In the genomic region with DNA sequence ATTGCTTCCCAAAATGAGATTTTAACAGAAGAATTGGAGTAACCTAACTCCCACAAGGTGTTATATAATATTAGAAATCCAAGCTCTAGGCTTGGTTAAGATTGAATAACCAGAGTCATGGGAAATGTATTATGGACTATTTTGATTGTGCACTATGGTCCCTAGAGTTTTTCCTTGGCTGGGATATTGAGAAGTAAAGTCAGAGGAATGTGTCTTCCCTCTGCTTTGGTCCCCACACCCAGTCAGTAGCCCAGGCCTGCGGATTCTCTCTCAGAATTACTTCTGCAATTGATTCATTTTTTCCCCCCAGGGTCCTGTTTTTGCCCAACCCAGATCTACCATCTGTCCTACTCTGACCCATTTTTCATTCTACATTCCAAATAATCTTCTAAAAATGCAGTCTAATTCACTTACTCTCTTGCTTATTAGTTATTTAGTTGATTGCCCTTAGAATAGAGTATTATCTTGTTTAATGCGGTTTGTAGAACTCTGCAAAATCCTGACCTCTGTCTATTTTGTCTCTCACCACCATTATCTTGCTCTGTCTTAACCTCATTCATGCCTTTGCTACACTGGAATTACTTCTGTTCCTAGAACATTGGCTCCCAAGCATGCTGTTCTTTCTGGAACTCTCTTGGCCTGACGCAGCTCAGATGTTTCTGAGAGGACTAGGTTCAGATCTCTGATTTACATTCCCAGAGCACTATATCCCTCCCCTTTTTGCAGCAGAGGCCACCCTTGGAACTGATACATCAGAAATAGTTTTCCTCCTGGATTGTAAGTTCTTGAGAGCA, we compare ENCODE assay signal across 19 cellular contexts. TPM values are rescaled to one million over a fixed set of nuclear protein-coding genes. Genes with fewer than 3 reads are reported as not detected.
DNase-seq lines count a peak whose midpoint lies in the region; ATAC-seq and TF ChIP-seq lines count a peak whose summit lies in the region.
"Had no signal": no experiment of that assay in that cellular context is flagged by ENCODE, and none has a peak within 500 bp of the region (broad histone marks: within the 10 kb centered on the region; RNA-seq: fewer than 3 reads in every experiment).

No MANE protein-coding gene starts in this region.

- H3K4me1 ChIP-seq in heart left ventricle (peaks cover 12 to 78% (median 35%) of the 10 kb centered on the region in 12 donors), tibial artery (peaks cover 0 to 77% (median 17%) of the 10 kb centered on the region in 4 donors)

- no peaks in the 10 kb centered on the region for H3K27me3 ChIP-seq in heart left ventricle
- H3K27me3 ChIP-seq in tibial artery: no peaks in the 10 kb centered on the region
- H3K27me3 ChIP-seq: BLaER1 had no signal

- H3K36me3 ChIP-seq in heart left ventricle: no peaks in the 10 kb centered on the region
- H3K36me3 ChIP-seq in tibial artery: no peaks in the 10 kb centered on the region
- H3K36me3 ChIP-seq: BLaER1 had no signal

- H3K9me3 Mint-ChIP-seq in activated CD4-positive, alpha-beta T cell treated with anti-CD3 and anti-CD28 coated beads, Interleukin-2, amount 10 ng/mL, durations not matched to agents 24 days and 14 days: no peaks in the 10 kb centered on the region
- H3K9me3 Mint-ChIP-seq in mesothelial cell of epicardium: peaks cover 7% of the 10 kb centered on the region
- H3K9me3 Mint-ChIP-seq: CD8-positive, alpha-beta T cell had no signal

- peak; percentile 36 to 70 (median 54) for ATAC-seq in heart left ventricle
- ATAC-seq: CD8-positive, alpha-beta T cell had no signal

- H3K27me3 Mint-ChIP-seq in activated CD4-positive, alpha-beta T cell treated with anti-CD3 and anti-CD28 coated beads, Interleukin-2, amount 10 ng/mL, durations not matched to agents 24 days and 14 days: peaks cover 8% of the 10 kb centered on the region
- H3K27me3 Mint-ChIP-seq in mesothelial cell of epicardium (ENCODE audit: low read depth): no peaks in the 10 kb centered on the region

- no peaks in the 10 kb centered on the region for H3K4me1 Mint-ChIP-seq in activated CD4-positive, alpha-beta T cell treated with anti-CD3 and anti-CD28 coated beads, Interleukin-2, amount 10 ng/mL, durations not matched to agents 24 days and 14 days
- H3K4me1 Mint-ChIP-seq in mesothelial cell of epicardium: peaks cover 33% of the 10 kb centered on the region

- no peak overlapping the region for H3K4me3 ChIP-seq in heart left ventricle
- no peak overlapping the region for H3K4me3 ChIP-seq in tibial artery
- H3K4me3 ChIP-seq: BLaER1, GM23248 had no signal

- H3K27ac ChIP-seq in heart left ventricle (peak overlapping the region; percentile 24 to 59 (median 37)), tibial artery (peak overlapping the region; percentile 55 to 57)
- H3K27ac ChIP-seq: BLaER1, GM23248 had no signal

- intact Hi-C loops in activated CD4-positive, alpha-beta T cell treated with anti-CD3 and anti-CD28 coated beads, Interleukin-2, amount 10 ng/mL, durations not matched to agents 24 days and 14 days (cut with micrococcal nuclease): no loop called here
- intact Hi-C loops in heart left ventricle (cut with DNase I): no loop called here
- intact Hi-C loops in tibial artery (cut with DNase I; ENCODE audit: low total_unique reads): no loop called here

- no peak overlapping the region for H3K27ac Mint-ChIP-seq in activated CD4-positive, alpha-beta T cell treated with anti-CD3 and anti-CD28 coated beads, Interleukin-2, amount 10 ng/mL, durations not matched to agents 24 days and 14 days
- peak overlapping the region; percentile 17 for H3K27ac Mint-ChIP-seq in mesothelial cell of epicardium
- H3K27ac Mint-ChIP-seq: CD8-positive, alpha-beta T cell had no signal

- 58 to 74% (median 62%) methylated on average over 3 of the region's 3 CpGs for WGBS in heart left ventricle, 4 donors

- H3K36me3 Mint-ChIP-seq in activated CD4-positive, alpha-beta T cell treated with anti-CD3 and anti-CD28 coated beads, Interleukin-2, amount 10 ng/mL, durations not matched to agents 24 days and 14 days (ENCODE audit: low read depth): no peaks in the 10 kb centered on the region
- H3K36me3 Mint-ChIP-seq in mesothelial cell of epicardium: peaks cover 9% of the 10 kb centered on the region
- H3K36me3 Mint-ChIP-seq: CD8-positive, alpha-beta T cell had no signal

- TF ChIP-seq CTCF in heart left ventricle (IDR thresholded peaks at IDR 0.05) (no peak), mesothelial cell of epicardium (IDR thresholded peaks at IDR 0.05; ENCODE audit: unreplicated experiment) (no peak), tibial artery (IDR thresholded peaks at IDR 0.05) (no peak)

- H3K4me3 Mint-ChIP-seq in activated CD4-positive, alpha-beta T cell treated with anti-CD3 and anti-CD28 coated beads, Interleukin-2, amount 10 ng/mL, durations not matched to agents 24 days and 14 days: no peak overlapping the region
- H3K4me3 Mint-ChIP-seq in mesothelial cell of epicardium: no peak overlapping the region
- H3K4me3 Mint-ChIP-seq: CD8-positive, alpha-beta T cell had no signal

- no peak for TF ChIP-seq POLR2A in heart left ventricle (IDR thresholded peaks at IDR 0.05)

- H3K9me3 ChIP-seq in heart left ventricle: no peaks in the 10 kb centered on the region
- H3K9me3 ChIP-seq in tibial artery: no peaks in the 10 kb centered on the region
- H3K9me3 ChIP-seq: BLaER1 had no signal

- DNase-seq in activated CD4-positive, alpha-beta T cell treated with anti-CD3 and anti-CD28 coated beads, Interleukin-2, amount 10 ng/mL, durations not matched to agents 24 days and 14 days: peak; percentile 13
- no peak for DNase-seq in activated CD4-positive, alpha-beta T cell treated with anti-CD3 and anti-CD28 coated beads for 1 hour
- no peak for DNase-seq in heart left ventricle
- DNase-seq in mesothelial cell of epicardium (ENCODE audit: low spot score in 2 of 2, unreplicated experiment in 2 of 2): no peak
- DNase-seq in tibial artery: no peak
- DNase-seq in SHP77 treated with DMSO at 0.1 percent for 48 hours (lab: John Stamatoyannopoulos, UW): no peak
- DNase-seq in NCI-H1436 treated with DMSO at 0.1 percent for 48 hours (lab: John Stamatoyannopoulos, UW): no peak
- no peak for DNase-seq in effector CD4-positive, alpha-beta T cell
- DNase-seq: 8988T; CD8-positive, alpha-beta T cell; DND-41; GDM1; GM23248; HCEC 1CT; NCI-H1417 treated with DMSO at 0.1 percent for 48 hours; NCI-H2029 treated with DMSO at 0.1 percent for 48 hours; NCI-H748 treated with DMSO at 0.1 percent for 48 hours; RPMI8226 had no signal

RNA-seq across cellular contexts. Expression of a gene that starts 23.6 kb away (rescaled TPM):
- total RNA-seq in activated CD4-positive, alpha-beta T cell treated with anti-CD3 and anti-CD28 coated beads, Interleukin-2, amount 10 ng/mL, durations not matched to agents 24 days and 14 days: not detected in 2 replicates
- 100 to 1,000 TPM in 1 of 9 donors, 10 to 100 TPM in 8; 44.0 to 103 (median 68.3) TPM for total RNA-seq in heart left ventricle
- polyA plus RNA-seq in heart left ventricle: 10 to 100 TPM in 1 of 2 donors, 1 to 10 TPM in 1; 7.7 to 13.2 TPM
- total RNA-seq in mesothelial cell of epicardium: 49.1 to 52.3 TPM (median 52.2 TPM) in 3 replicates
- total RNA-seq: CD8-positive, alpha-beta T cell; GM23248 had no signal
- polyA plus RNA-seq: GM23248 had no signal

Comparison
In these comparisons a context has a peak if more than half of its experiments do, and no peak if none do; other contexts are left out.
1. RNA of a gene that starts 23.6 kb away (total RNA-seq): 44.0 to 103 TPM in heart left ventricle and 49.1 to 52.3 TPM in mesothelial cell of epicardium; not detected in activated CD4-positive, alpha-beta T cell treated with anti-CD3 and anti-CD28 coated beads, Interleukin-2, amount 10 ng/mL, durations not matched to agents 24 days and 14 days; every median in the first group is over 10 times any median in the second.